ENCODE assay signal across 15 cellular contexts in the genomic region with DNA sequence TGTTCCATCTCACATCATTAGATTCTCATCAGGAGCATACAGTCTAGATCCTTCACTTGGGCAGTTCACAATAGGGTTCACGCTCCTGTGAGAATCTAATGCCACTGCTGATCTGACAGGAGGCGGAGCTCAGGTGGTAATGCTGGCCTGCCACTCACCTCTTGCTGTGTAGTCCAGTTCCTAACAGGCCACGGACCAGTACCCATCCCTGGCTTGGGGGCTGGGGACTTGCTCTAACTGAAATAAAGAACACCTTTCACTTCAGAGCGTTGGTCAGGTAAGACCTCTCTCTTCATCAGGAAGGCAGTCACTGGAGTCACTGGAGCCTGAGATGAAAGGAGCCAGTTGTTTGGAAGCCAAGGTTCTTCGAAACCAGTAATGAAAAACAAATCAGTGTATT. TPM values are rescaled to one million over a fixed set of nuclear protein-coding genes. Genes with fewer than 3 reads are reported as not detected.
DNase-seq lines count a peak whose midpoint lies in the region; ATAC-seq and TF ChIP-seq lines count a peak whose summit lies in the region.
"Had no signal": no experiment of that assay in that cellular context is flagged by ENCODE, and none has a peak within 500 bp of the region (broad histone marks: within the 10 kb centered on the region; RNA-seq: fewer than 3 reads in every experiment).

No MANE protein-coding gene starts in this region.

- ATAC-seq in activated naive CD8-positive, alpha-beta T cell treated with anti-CD3 and anti-CD28 coated beads, Interleukin-2, amount 50 U/mL, for 24 hours: no peak
- no peak for ATAC-seq in stimulated activated effector memory CD8-positive, alpha-beta T cell treated with anti-CD3 and anti-CD28 coated beads, Interleukin-12 subunit alpha, Interleukin-12 subunit beta, amount 100 ng/mL, for 72 hours
- ATAC-seq in HG03439 (IDR thresholded peaks at IDR 0.05; ENCODE audit: unreplicated experiment): no peak
- ATAC-seq: HepG2 had no signal

- no peak for DNase-seq in activated naive CD8-positive, alpha-beta T cell treated with anti-CD3 and anti-CD28 coated beads, Interleukin-2, amount 50 U/mL, for 24 hours
- DNase-seq in left kidney (ENCODE audit: low read depth, low spot score): peak; percentile 32
- no peak for DNase-seq in stimulated activated effector memory CD8-positive, alpha-beta T cell treated with anti-CD3 and anti-CD28 coated beads, Interleukin-12 subunit alpha, Interleukin-12 subunit beta, amount 100 ng/mL, for 72 hours (ENCODE audit: low spot score in 2 of 2)
- no peak for DNase-seq in Peyer's patch
- DNase-seq in GOT3 (lab: John Stamatoyannopoulos, UW): no peak
- DNase-seq: AML-193, Calu3, DMS 273 treated with DMSO at 0.1 percent for 48 hours, GM23248, H9 had no signal

- H3K9me3 Mint-ChIP-seq in activated naive CD8-positive, alpha-beta T cell (ENCODE audit: low read depth): no peaks in the 10 kb centered on the region
- H3K9me3 Mint-ChIP-seq in activated naive CD8-positive, alpha-beta T cell treated with anti-CD3 and anti-CD28 coated beads, Interleukin-2, amount 50 U/mL, for 24 hours: no peaks in the 10 kb centered on the region
- no peaks in the 10 kb centered on the region for H3K9me3 Mint-ChIP-seq in stimulated activated effector memory CD8-positive, alpha-beta T cell treated with anti-CD3 and anti-CD28 coated beads, Interleukin-12 subunit alpha, Interleukin-12 subunit beta, amount 100 ng/mL, for 72 hours
- H3K9me3 Mint-ChIP-seq: H9 had no signal

- no peak overlapping the region for H3K4me3 ChIP-seq in Peyer's patch
- H3K4me3 ChIP-seq: BLaER1, GM23248 had no signal

- H3K4me3 Mint-ChIP-seq in activated naive CD8-positive, alpha-beta T cell: no peak overlapping the region
- no peak overlapping the region for H3K4me3 Mint-ChIP-seq in activated naive CD8-positive, alpha-beta T cell treated with anti-CD3 and anti-CD28 coated beads, Interleukin-2, amount 50 U/mL, for 24 hours
- H3K4me3 Mint-ChIP-seq in stimulated activated effector memory CD8-positive, alpha-beta T cell treated with anti-CD3 and anti-CD28 coated beads, Interleukin-12 subunit alpha, Interleukin-12 subunit beta, amount 100 ng/mL, for 72 hours: no peak overlapping the region
- H3K4me3 Mint-ChIP-seq: H9 had no signal

- no peaks in the 10 kb centered on the region for H3K4me1 ChIP-seq in Peyer's patch
- H3K4me1 ChIP-seq: BLaER1 had no signal

- TF ChIP-seq CTCF in Peyer's patch (IDR thresholded peaks at IDR 0.05): no peak

- H3K27ac ChIP-seq in Peyer's patch: no peak overlapping the region
- H3K27ac ChIP-seq: 22Rv1, BLaER1, GM23248 had no signal

- no peak for TF ChIP-seq POLR2A in Peyer's patch (IDR thresholded peaks at IDR 0.05)

- H3K4me1 Mint-ChIP-seq in activated naive CD8-positive, alpha-beta T cell (ENCODE audit: low read depth): no peaks in the 10 kb centered on the region
- no peaks in the 10 kb centered on the region for H3K4me1 Mint-ChIP-seq in activated naive CD8-positive, alpha-beta T cell treated with anti-CD3 and anti-CD28 coated beads, Interleukin-2, amount 50 U/mL, for 24 hours
- no peaks in the 10 kb centered on the region for H3K4me1 Mint-ChIP-seq in stimulated activated effector memory CD8-positive, alpha-beta T cell treated with anti-CD3 and anti-CD28 coated beads, Interleukin-12 subunit alpha, Interleukin-12 subunit beta, amount 100 ng/mL, for 72 hours
- H3K4me1 Mint-ChIP-seq: H9 had no signal

- peaks cover 11% of the 10 kb centered on the region for H3K36me3 Mint-ChIP-seq in activated naive CD8-positive, alpha-beta T cell
- H3K36me3 Mint-ChIP-seq in activated naive CD8-positive, alpha-beta T cell treated with anti-CD3 and anti-CD28 coated beads, Interleukin-2, amount 50 U/mL, for 24 hours (ENCODE audit: low read depth): peaks cover 41% of the 10 kb centered on the region
- H3K36me3 Mint-ChIP-seq in stimulated activated effector memory CD8-positive, alpha-beta T cell treated with anti-CD3 and anti-CD28 coated beads, Interleukin-12 subunit alpha, Interleukin-12 subunit beta, amount 100 ng/mL, for 72 hours: peaks cover 55% of the 10 kb centered on the region

- no peaks in the 10 kb centered on the region for H3K27me3 ChIP-seq in Peyer's patch
- H3K27me3 ChIP-seq: BLaER1 had no signal

- no peaks in the 10 kb centered on the region for H3K27me3 Mint-ChIP-seq in activated naive CD8-positive, alpha-beta T cell
- no peaks in the 10 kb centered on the region for H3K27me3 Mint-ChIP-seq in activated naive CD8-positive, alpha-beta T cell treated with anti-CD3 and anti-CD28 coated beads, Interleukin-2, amount 50 U/mL, for 24 hours

- peaks cover 0 to 6% (median 0%) of the 10 kb centered on the region in 3 donors for H3K36me3 ChIP-seq in Peyer's patch

- H3K9me3 ChIP-seq in Peyer's patch: no peaks in the 10 kb centered on the region
- H3K9me3 ChIP-seq: BLaER1 had no signal

- H3K27ac Mint-ChIP-seq in activated naive CD8-positive, alpha-beta T cell: peak overlapping the region; percentile 25
- no peak overlapping the region for H3K27ac Mint-ChIP-seq in activated naive CD8-positive, alpha-beta T cell treated with anti-CD3 and anti-CD28 coated beads, Interleukin-2, amount 50 U/mL, for 24 hours
- peak overlapping the region; percentile 53 for H3K27ac Mint-ChIP-seq in stimulated activated effector memory CD8-positive, alpha-beta T cell treated with anti-CD3 and anti-CD28 coated beads, Interleukin-12 subunit alpha, Interleukin-12 subunit beta, amount 100 ng/mL, for 72 hours
- H3K27ac Mint-ChIP-seq: H9 had no signal

RNA-seq across cellular contexts. Expression of a gene that starts 41.7 kb away (rescaled TPM):
- total RNA-seq in Peyer's patch: 10 to 100 TPM; 10.5 to 42.1 (median 16.2) TPM
